Comparison of ENCODE assay signal across 16 cellular contexts in genomic region chr6:113068569-113068968, GRCh38.
"Had no signal": no experiment of that assay in that cellular context is flagged by ENCODE, and none has a peak within 500 bp of the region (broad histone marks: within the 10 kb centered on the region; RNA-seq: fewer than 3 reads in every experiment).

No MANE protein-coding gene starts in this region.

- H3K36me3 Mint-ChIP-seq: activated naive CD4-positive, alpha-beta T cell treated with anti-CD3 and anti-CD28 coated beads, Interleukin-2, amount 50 U/mL, for 24 hours; stimulated activated effector memory CD8-positive, alpha-beta T cell treated with anti-CD3 and anti-CD28 coated beads, Interleukin-12 subunit alpha, Interleukin-12 subunit beta, amount 100 ng/mL, for 72 hours had no signal

- H3K27ac Mint-ChIP-seq: activated CD4-positive, alpha-beta memory T cell treated with anti-CD3 and anti-CD28 coated beads, Interleukin-2, amount 10 ng/mL, durations not matched to agents 7 days and 5 days; activated CD4-positive, alpha-beta T cell treated with anti-CD3 and anti-CD28 coated beads for 36 hours; activated naive CD4-positive, alpha-beta T cell treated with anti-CD3 and anti-CD28 coated beads, Interleukin-2, amount 50 U/mL, for 24 hours; dendritic cell treated with granulocyte-macrophage colony-stimulating factor and Interleukin-4, amounts not matched to agents 40 ng/mL and 50 ng/mL, for 4 days; effector memory CD8-positive, alpha-beta T cell; nephron progenitor cell; stimulated activated effector memory CD8-positive, alpha-beta T cell treated with anti-CD3 and anti-CD28 coated beads, Interleukin-12 subunit alpha, Interleukin-12 subunit beta, amount 100 ng/mL, for 72 hours; T-helper 17 cell had no signal

- H3K27me3 Mint-ChIP-seq: activated CD4-positive, alpha-beta memory T cell treated with anti-CD3 and anti-CD28 coated beads, Interleukin-2, amount 10 ng/mL, durations not matched to agents 7 days and 5 days; activated CD4-positive, alpha-beta T cell treated with anti-CD3 and anti-CD28 coated beads for 36 hours; activated naive CD4-positive, alpha-beta T cell treated with anti-CD3 and anti-CD28 coated beads, Interleukin-2, amount 50 U/mL, for 24 hours; dendritic cell treated with granulocyte-macrophage colony-stimulating factor and Interleukin-4, amounts not matched to agents 40 ng/mL and 50 ng/mL, for 4 days; effector memory CD8-positive, alpha-beta T cell; T-helper 17 cell had no signal

- H3K4me1 ChIP-seq: body of pancreas, gastrocnemius medialis, upper lobe of right lung had no signal

- H3K9me3 Mint-ChIP-seq: activated naive CD4-positive, alpha-beta T cell treated with anti-CD3 and anti-CD28 coated beads, Interleukin-2, amount 50 U/mL, for 24 hours had no signal

- H3K4me1 Mint-ChIP-seq: activated CD4-positive, alpha-beta memory T cell treated with anti-CD3 and anti-CD28 coated beads, Interleukin-2, amount 10 ng/mL, durations not matched to agents 7 days and 5 days; activated CD4-positive, alpha-beta T cell treated with anti-CD3 and anti-CD28 coated beads for 36 hours; activated naive CD4-positive, alpha-beta T cell treated with anti-CD3 and anti-CD28 coated beads, Interleukin-2, amount 50 U/mL, for 24 hours; stimulated activated effector memory CD8-positive, alpha-beta T cell treated with anti-CD3 and anti-CD28 coated beads, Interleukin-12 subunit alpha, Interleukin-12 subunit beta, amount 100 ng/mL, for 72 hours; T-helper 17 cell had no signal

- H3K4me3 Mint-ChIP-seq: activated CD4-positive, alpha-beta memory T cell treated with anti-CD3 and anti-CD28 coated beads, Interleukin-2, amount 10 ng/mL, durations not matched to agents 7 days and 5 days; activated CD4-positive, alpha-beta T cell treated with anti-CD3 and anti-CD28 coated beads for 36 hours; activated naive CD4-positive, alpha-beta T cell treated with anti-CD3 and anti-CD28 coated beads, Interleukin-2, amount 50 U/mL, for 24 hours; activated T-cell treated with anti-CD3 and anti-CD28 coated beads, Interleukin-2, amount 50 U/mL, for 4 hours; dendritic cell treated with granulocyte-macrophage colony-stimulating factor and Interleukin-4, amounts not matched to agents 40 ng/mL and 50 ng/mL, for 4 days; effector memory CD8-positive, alpha-beta T cell; nephron progenitor cell; stimulated activated effector memory CD8-positive, alpha-beta T cell treated with anti-CD3 and anti-CD28 coated beads, Interleukin-12 subunit alpha, Interleukin-12 subunit beta, amount 100 ng/mL, for 72 hours; T-helper 17 cell had no signal

- H3K9me3 ChIP-seq: body of pancreas, gastrocnemius medialis, thoracic aorta, upper lobe of right lung had no signal

- H3K27me3 ChIP-seq: body of pancreas, gastrocnemius medialis, upper lobe of right lung had no signal

- H3K4me3 ChIP-seq: body of pancreas, gastrocnemius medialis, thoracic aorta, upper lobe of right lung had no signal

- DNase-seq: activated CD4-positive, alpha-beta memory T cell treated with anti-CD3 and anti-CD28 coated beads, Interleukin-2, amount 10 ng/mL, durations not matched to agents 7 days and 5 days; activated CD4-positive, alpha-beta T cell treated with anti-CD3 and anti-CD28 coated beads for 36 hours; activated effector memory CD4-positive, alpha-beta T cell treated with Interleukin-2 at 50 U/mL for 16 hours; activated T-cell treated with anti-CD3 and anti-CD28 coated beads, Interleukin-2, amount 50 U/mL, for 4 hours; body of pancreas; central memory CD4-positive, alpha-beta T cell; effector memory CD8-positive, alpha-beta T cell; gastrocnemius medialis; islet precursor cell; nephron progenitor cell; T-helper 17 cell; upper lobe of right lung had no signal

- H3K27ac ChIP-seq: body of pancreas, thoracic aorta, upper lobe of right lung had no signal

- H3K36me3 ChIP-seq: gastrocnemius medialis, thoracic aorta, upper lobe of right lung had no signal
